ENCODE assay signal across 10 cellular contexts in genomic region chr5:139091439-139092156, GRCh38.
DNase-seq lines count a peak whose midpoint lies in the region; ATAC-seq and TF ChIP-seq lines count a peak whose summit lies in the region.
"Had no signal": no experiment of that assay in that cellular context is flagged by ENCODE, and none has a peak within 500 bp of the region (broad histone marks: within the 10 kb centered on the region; RNA-seq: fewer than 3 reads in every experiment).

No MANE protein-coding gene starts in this region.

- H3K27ac ChIP-seq in mammary epithelial cell (ENCODE audit: insufficient read depth, low read depth, low read length), result no peak overlapping the region
- no peak overlapping the region for H3K27ac ChIP-seq in adrenal gland
- H3K27ac ChIP-seq in aorta (ENCODE audit: low read depth in 1 of 2, low read length in 2 of 2), result no peak overlapping the region
- no peak overlapping the region for H3K27ac ChIP-seq in Karpas-422 (ENCODE audit: low read length)
- H3K27ac ChIP-seq: HL-60 had no signal

- intact Hi-C loops in MCF 10A (cut with micrococcal nuclease), result no loop called here
- intact Hi-C loops in mammary epithelial cell (cut with micrococcal nuclease), result loop anchor here (5.0 kb wide), 1 partner anchor 171 kb away; no protein-coding TSS in a partner anchor
- intact Hi-C loops in adrenal gland (cut with DNase I), result loop anchor here in 1 of 2 donors (10.0 kb wide), 1 partner anchor 163 kb away; no protein-coding TSS in a partner anchor
- intact Hi-C loops in aorta (cut with DNase I), result loop anchor here (1.0 to 2.0 kb wide), 2 partner anchors 171 kb away; no protein-coding TSS in a partner anchor

- no peak overlapping the region for H3K27ac Mint-ChIP-seq in MCF 10A (ENCODE audit: low read depth, unreplicated experiment)
- H3K27ac Mint-ChIP-seq: activated T-helper 17 cell treated with anti-CD3 and anti-CD28 coated beads, Interleukin-2, amount 50 U/mL, for 72 hours had no signal

- in situ Hi-C loops in mammary epithelial cell (cut with MboI; ENCODE audit: low sequenced_read_pairs in 2 of 2), result no loop called here

- peak; percentile 18 for DNase-seq in MCF 10A (ENCODE audit: unreplicated experiment)
- no peak for DNase-seq in mammary epithelial cell
- peak in 2 of 7 donors; percentile 27 to 32 for DNase-seq in adrenal gland
- peak; percentile 80 for DNase-seq in left kidney (ENCODE audit: low read depth, low spot score)
- DNase-seq in aorta, result no peak
- DNase-seq in Karpas-422, result no peak
- no peak for DNase-seq in SKM-1 treated with dmso at 0.1 percent for 144 hours (lab: John Stamatoyannopoulos, UW; ENCODE audit: unreplicated experiment)

- H3K36me3 Mint-ChIP-seq in MCF 10A (ENCODE audit: insufficient read depth, unreplicated experiment), result peaks cover 1% of the 10 kb centered on the region

- H3K36me3 ChIP-seq in mammary epithelial cell (ENCODE audit: insufficient read depth, low read length) (no peaks in the 10 kb centered on the region), adrenal gland (replicated peaks in 1 of 2) (no peaks in the 10 kb centered on the region), aorta (ENCODE audit: control insufficient read depth in 1 of 2, insufficient read depth in 2 of 2, low read length in 1 of 2) (peaks cover 0 to 2% of the 10 kb centered on the region in 2 donors), Karpas-422 (ENCODE audit: insufficient read depth, low read length) (no peaks in the 10 kb centered on the region)

- BruUV-seq in MCF 10A (replicated peaks; lab: Mats Ljungman, UMichigan) (no TSS peak), mammary epithelial cell (replicated peaks; lab: Mats Ljungman, UMichigan) (no TSS peak)

- H3K27me3 ChIP-seq in mammary epithelial cell (ENCODE audit: insufficient read depth, low read length) (no peaks in the 10 kb centered on the region), adrenal gland (no peaks in the 10 kb centered on the region), aorta (ENCODE audit: control insufficient read depth in 1 of 2, insufficient read depth in 2 of 2, low read length in 1 of 2) (no peaks in the 10 kb centered on the region), Karpas-422 (ENCODE audit: low read length) (no peaks in the 10 kb centered on the region)

- H4K20me1 ChIP-seq in mammary epithelial cell (ENCODE audit: insufficient read depth, low read length) (no peaks in the 10 kb centered on the region), Karpas-422 (ENCODE audit: insufficient read depth, low read depth, low read length) (peaks cover 12% of the 10 kb centered on the region; the same call in 1 of the 2 replicates)

- H3K4me1 Mint-ChIP-seq in MCF 10A (ENCODE audit: insufficient read depth, unreplicated experiment), result no peaks in the 10 kb centered on the region

- peak; percentile 84 for ATAC-seq in aorta (ENCODE audit: low FRiP score)
- ATAC-seq in GM21786 (IDR thresholded peaks at IDR 0.05; ENCODE audit: unreplicated experiment), result no peak
- ATAC-seq: activated T-helper 17 cell treated with anti-CD3 and anti-CD28 coated beads, Interleukin-2, amount 50 U/mL, for 72 hours had no signal

- H3K79me2 ChIP-seq in mammary epithelial cell (ENCODE audit: insufficient read depth, low read length) (no peaks in the 10 kb centered on the region), Karpas-422 (ENCODE audit: low read length) (no peaks in the 10 kb centered on the region)

- H3K9me2 ChIP-seq in Karpas-422 (replicated peaks; ENCODE audit: insufficient read depth, low read length), result no peaks in the 10 kb centered on the region

- H3K4me2 ChIP-seq in mammary epithelial cell (ENCODE audit: insufficient read depth, low read depth, low read length) (no peak overlapping the region), Karpas-422 (ENCODE audit: low read depth, low read length, poor library complexity, severe bottlenecking) (no peak overlapping the region)

- no peak overlapping the region for H2AFZ ChIP-seq in mammary epithelial cell (ENCODE audit: low read depth, low read length)
- H2AFZ ChIP-seq in Karpas-422 (ENCODE audit: low read length), result no peak overlapping the region

- H3K9ac ChIP-seq in mammary epithelial cell (ENCODE audit: insufficient read depth, low read length) (no peak overlapping the region), Karpas-422 (ENCODE audit: low read length) (no peak overlapping the region)

- no peak overlapping the region for H3K4me3 Mint-ChIP-seq in MCF 10A (ENCODE audit: unreplicated experiment)
- H3K4me3 Mint-ChIP-seq: activated T-helper 17 cell treated with anti-CD3 and anti-CD28 coated beads, Interleukin-2, amount 50 U/mL, for 72 hours had no signal

- no peaks in the 10 kb centered on the region for H3K27me3 Mint-ChIP-seq in MCF 10A (ENCODE audit: insufficient read depth, unreplicated experiment)
- H3K27me3 Mint-ChIP-seq: activated T-helper 17 cell treated with anti-CD3 and anti-CD28 coated beads, Interleukin-2, amount 50 U/mL, for 72 hours had no signal

- TF ChIP-seq CTCF in MCF 10A (IDR thresholded peaks at IDR 0.05; ENCODE audit: unreplicated experiment) (no peak), mammary epithelial cell (conservative IDR thresholded peaks at IDR 0.05 in 1 of 2, IDR thresholded peaks at IDR 0.05 in 1 of 2; ENCODE audit: extremely low read depth in 1 of 2, insufficient read depth in 1 of 2, low read depth in 1 of 2, low read length in 2 of 2) (peak in 1 of 2 donors; percentile 34), adrenal gland (IDR thresholded peaks at IDR 0.05) (peak in 4 of 6 experiments; percentile 21 to 44 (median 39))

- no peaks in the 10 kb centered on the region for H3K4me1 ChIP-seq in mammary epithelial cell (ENCODE audit: insufficient read depth, low read length)
- peaks cover 0 to 16% of the 10 kb centered on the region in 2 donors for H3K4me1 ChIP-seq in adrenal gland (replicated peaks in 1 of 2)
- H3K4me1 ChIP-seq in aorta (ENCODE audit: control insufficient read depth in 1 of 2, insufficient read depth in 2 of 2, low read length in 2 of 2), result peaks cover 0 to 2% of the 10 kb centered on the region in 2 donors
- peaks cover 6% of the 10 kb centered on the region for H3K4me1 ChIP-seq in Karpas-422 (ENCODE audit: low read length)

- 84% methylated on average over 5 of the region's 5 CpGs for WGBS in mammary epithelial cell (ENCODE audit: low coverage, missing lambda C conversion rate)
- WGBS in adrenal gland, 4 donors, result 49 to 66% (median 58%) methylated on average over 5 of the region's 5 CpGs
- WGBS in aorta, 2 donors, result 33 to 35% methylated on average over 5 of the region's 5 CpGs

- H3K9me3 ChIP-seq in mammary epithelial cell (replicated peaks; ENCODE audit: insufficient read depth, low read length) (no peaks in the 10 kb centered on the region), adrenal gland (replicated peaks in 1 of 3) (no peaks in the 10 kb centered on the region), aorta (ENCODE audit: control insufficient read depth, low read length) (no peaks in the 10 kb centered on the region), Karpas-422 (ENCODE audit: low read length) (no peaks in the 10 kb centered on the region)

- no peaks in the 10 kb centered on the region for H3K9me3 Mint-ChIP-seq in MCF 10A (ENCODE audit: unreplicated experiment)
- H3K9me3 Mint-ChIP-seq: activated T-helper 17 cell treated with anti-CD3 and anti-CD28 coated beads, Interleukin-2, amount 50 U/mL, for 72 hours had no signal

- dilution Hi-C loops in mammary epithelial cell (cut with HindIII; ENCODE audit: low sequenced_read_pairs), result no loop called here

- POLR2A ChIA-PET in MCF 10A (lab: Yijun Ruan, JAX), result no interaction called here

- no peak for TF ChIP-seq POLR2A in adrenal gland (IDR thresholded peaks at IDR 0.05)

- H3K4me3 ChIP-seq in mammary epithelial cell (replicated peaks in 1 of 3; ENCODE audit: insufficient read depth in 1 of 3, low read depth in 2 of 3, low read length in 3 of 3) (no peak overlapping the region), adrenal gland (no peak overlapping the region), aorta (ENCODE audit: low read length in 2 of 2) (no peak overlapping the region), Karpas-422 (ENCODE audit: low read length) (no peak overlapping the region)

- CTCF ChIA-PET in MCF 10A (lab: Yijun Ruan, JAX) (interaction anchor here (0.5 kb wide), 1 partner anchor 142 kb away, joined by 4 read pairs; no protein-coding TSS in a partner anchor), mammary epithelial cell (lab: Charles Lee; ENCODE audit: low non-redundant PET) (interaction anchor here (0.6 kb wide), 1 partner anchor 171 kb away, joined by 3 read pairs; no protein-coding TSS in a partner anchor)

Comparison
In these comparisons a context has a peak if more than half of its experiments do, and no peak if none do; other contexts are left out.
1. DNase-seq: peak in MCF 10A (single experiment) and left kidney (single experiment); none in mammary epithelial cell (single experiment), aorta (0 of 2), Karpas-422 (single experiment) and SKM-1 treated with dmso at 0.1 percent for 144 hours (single experiment).